14 cellular contexts compared by ENCODE assay signal in the genomic region with DNA sequence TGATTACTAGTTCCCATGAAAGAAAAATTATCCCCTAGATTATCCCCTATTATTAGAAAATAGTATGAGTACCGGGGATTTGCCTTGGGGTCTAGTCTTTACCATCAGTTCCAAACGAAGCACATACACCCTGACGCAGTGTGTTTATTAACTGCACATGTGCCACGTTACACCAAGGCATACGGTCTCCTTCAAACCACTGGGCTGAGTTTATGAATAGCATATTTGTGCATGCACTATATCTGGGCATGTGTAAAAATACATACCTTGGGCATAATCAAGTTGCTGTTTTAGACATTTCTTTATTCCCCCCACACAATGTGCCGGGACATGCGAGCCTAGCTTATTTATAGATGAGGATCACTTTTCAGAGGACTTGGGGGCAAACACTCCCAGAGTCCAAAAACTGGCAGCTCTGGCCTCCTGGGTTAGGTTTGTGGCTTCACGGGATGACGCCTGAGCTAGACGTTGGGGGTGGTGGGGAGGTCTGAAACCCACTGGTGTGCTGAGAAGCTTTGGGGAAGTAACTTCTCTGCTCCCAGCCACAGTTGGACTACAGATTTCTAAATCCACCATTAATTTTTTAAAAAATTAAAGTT.
"Had no signal": no experiment of that assay in that cellular context is flagged by ENCODE, and none has a peak within 500 bp of the region (broad histone marks: within the 10 kb centered on the region; RNA-seq: fewer than 3 reads in every experiment).

No MANE protein-coding gene starts in this region.

- H3K4me3 Mint-ChIP-seq: activated CD4-positive, alpha-beta memory T cell treated with anti-CD3 and anti-CD28 coated beads for 36 hours; activated CD8-positive, alpha-beta memory T cell treated with anti-CD3 and anti-CD28 coated beads, Interleukin-2, amount 10 ng/mL, durations not matched to agents 7 days and 5 days; activated naive CD4-positive, alpha-beta T cell treated with anti-CD3 and anti-CD28 coated beads, Interleukin-2, amount 10 ng/mL, durations not matched to agents 7 days and 5 days; T-cell had no signal

- ATAC-seq: activated CD8-positive, alpha-beta memory T cell treated with anti-CD3 and anti-CD28 coated beads, Interleukin-2, amount 10 ng/mL, durations not matched to agents 7 days and 5 days; esophagus mucosa; T-cell had no signal

- H3K36me3 Mint-ChIP-seq: activated CD4-positive, alpha-beta memory T cell treated with anti-CD3 and anti-CD28 coated beads for 36 hours; activated CD8-positive, alpha-beta memory T cell treated with anti-CD3 and anti-CD28 coated beads, Interleukin-2, amount 10 ng/mL, durations not matched to agents 7 days and 5 days; activated naive CD4-positive, alpha-beta T cell treated with anti-CD3 and anti-CD28 coated beads, Interleukin-2, amount 10 ng/mL, durations not matched to agents 7 days and 5 days; naive B cell; T-cell had no signal

- DNase-seq: activated CD4-positive, alpha-beta memory T cell treated with anti-CD3 and anti-CD28 coated beads for 36 hours; activated CD4-positive, alpha-beta T cell treated with anti-CD3 and anti-CD28 coated beads for 1 hour; activated CD8-positive, alpha-beta memory T cell treated with anti-CD3 and anti-CD28 coated beads, Interleukin-2, amount 10 ng/mL, durations not matched to agents 7 days and 5 days; activated naive CD4-positive, alpha-beta T cell treated with anti-CD3 and anti-CD28 coated beads, Interleukin-2, amount 10 ng/mL, durations not matched to agents 7 days and 5 days; activated T-cell treated with anti-CD3 and anti-CD28 coated beads, Interleukin-2, amount 50 U/mL, for 1 hour; naive B cell; retina; SK-N-SH; stimulated activated CD4-positive, alpha-beta T cell treated with anti-CD3 and anti-CD28 coated beads, Interleukin-4, amount 100 ng/mL, for 24 hours; stimulated activated naive CD4-positive, alpha-beta T cell; T-cell; T-helper 9 cell had no signal

- H3K27ac Mint-ChIP-seq: activated CD4-positive, alpha-beta memory T cell treated with anti-CD3 and anti-CD28 coated beads for 36 hours; activated CD8-positive, alpha-beta memory T cell treated with anti-CD3 and anti-CD28 coated beads, Interleukin-2, amount 10 ng/mL, durations not matched to agents 7 days and 5 days; activated naive CD4-positive, alpha-beta T cell treated with anti-CD3 and anti-CD28 coated beads, Interleukin-2, amount 10 ng/mL, durations not matched to agents 7 days and 5 days; activated T-helper 2 cell treated with anti-CD3 and anti-CD28 coated beads, Interferon-gamma antibody, Interleukin-2, Interleukin-4, amounts not matched to agents 10 μg/mL and 5 μg/mL and 100 μg/mL, durations not matched to agents 14 hours and 24 hours and 36 hours; naive B cell; T-cell had no signal

- H3K4me1 Mint-ChIP-seq: activated naive CD4-positive, alpha-beta T cell treated with anti-CD3 and anti-CD28 coated beads, Interleukin-2, amount 10 ng/mL, durations not matched to agents 7 days and 5 days; T-cell had no signal

- H3K9me3 Mint-ChIP-seq: activated CD4-positive, alpha-beta memory T cell treated with anti-CD3 and anti-CD28 coated beads for 36 hours; activated naive CD4-positive, alpha-beta T cell treated with anti-CD3 and anti-CD28 coated beads, Interleukin-2, amount 10 ng/mL, durations not matched to agents 7 days and 5 days; activated T-helper 2 cell treated with anti-CD3 and anti-CD28 coated beads, Interferon-gamma antibody, Interleukin-2, Interleukin-4, amounts not matched to agents 10 μg/mL and 5 μg/mL and 100 μg/mL, durations not matched to agents 14 hours and 24 hours and 36 hours; naive B cell; T-cell had no signal
